ENCODE assay signal across 17 cellular contexts in genomic region chr1:71621785-71622184, GRCh38.
DNase-seq lines count a peak whose midpoint lies in the region; ATAC-seq, FAIRE-seq and TF ChIP-seq lines count a peak whose summit lies in the region.
"Had no signal": no experiment of that assay in that cellular context is flagged by ENCODE, and none has a peak within 500 bp of the region (broad histone marks: within the 10 kb centered on the region; RNA-seq: fewer than 3 reads in every experiment).

No MANE protein-coding gene starts in this region.

- no peaks in the 10 kb centered on the region for H3K9me3 ChIP-seq in H9 (ENCODE audit: control insufficient read depth, low read depth, low read length)
- H3K9me3 ChIP-seq: ascending aorta, SJCRH30, uterus had no signal

- no peak overlapping the region for H3K27ac Mint-ChIP-seq in H9
- H3K27ac Mint-ChIP-seq: activated CD4-positive, alpha-beta memory T cell treated with anti-CD3 and anti-CD28 coated beads for 36 hours; activated T-helper 2 cell treated with anti-CD3 and anti-CD28 coated beads, Interferon-gamma antibody, Interleukin-2, Interleukin-4, amounts not matched to agents 10 μg/mL and 5 μg/mL and 100 μg/mL, durations not matched to agents 14 hours and 24 hours and 36 hours had no signal

- H3K9ac ChIP-seq in H9 (ENCODE audit: extremely low read depth, insufficient read length, low read length), result no peak overlapping the region

- H3K4me1 ChIP-seq in ACC112 (ENCODE audit: control insufficient read depth, insufficient read depth, low read length, unreplicated experiment), result peaks cover 8% of the 10 kb centered on the region
- no peaks in the 10 kb centered on the region for H3K4me1 ChIP-seq in H9 (ENCODE audit: insufficient read depth, low read length)
- H3K4me1 ChIP-seq: ascending aorta, SJCRH30, uterus had no signal

- H3K23me2 ChIP-seq in H9 (ENCODE audit: insufficient read length, low read depth, low read length, poor library complexity, severe bottlenecking), result no peaks in the 10 kb centered on the region

- H3K79me1 ChIP-seq in H9 (ENCODE audit: insufficient read depth, low read depth, low read length, poor library complexity, severe bottlenecking), result no peaks in the 10 kb centered on the region

- H3K4me3 ChIP-seq in ACC112 (ENCODE audit: low read depth, low read length), result peak overlapping the region; percentile 35; the same call in 1 of the 2 replicates
- H3K4me3 ChIP-seq: ascending aorta, SJCRH30, uterus had no signal

- H3K23ac ChIP-seq in H9 (ENCODE audit: insufficient read length, low read depth, low read length), result no peak overlapping the region

- H4K5ac ChIP-seq in H9 (ENCODE audit: insufficient read length, low read depth, low read length), result no peak overlapping the region

- H2BK15ac ChIP-seq in H9 (ENCODE audit: low read depth, low read length), result no peak overlapping the region

- no CpG with 5 or more reads among the region's 1 CpG for WGBS in H9 (ENCODE audit: extremely low coverage, insufficient read length, low lambda C conversion rate)

- no peak overlapping the region for H4K8ac ChIP-seq in H9 (replicated peaks; ENCODE audit: insufficient read length, low read depth, low read length)

- no peak overlapping the region for H3K56ac ChIP-seq in H9 (ENCODE audit: insufficient read length, low read depth, low read length)

- H3K36me3 ChIP-seq in ACC112 (ENCODE audit: insufficient read depth, low read length), result no peaks in the 10 kb centered on the region
- H3K36me3 ChIP-seq: ascending aorta, SJCRH30, uterus had no signal

- H3K18ac ChIP-seq in H9 (ENCODE audit: insufficient read length, low read depth, low read length), result no peak overlapping the region

- H2AK5ac ChIP-seq in H9 (ENCODE audit: insufficient read length, low read length), result no peak overlapping the region

- no peak overlapping the region for H2BK20ac ChIP-seq in H9 (ENCODE audit: low read depth, low read length, poor library complexity, severe bottlenecking)

- H3K27me3 ChIP-seq in ACC112 (ENCODE audit: insufficient read depth, low read length) (no peaks in the 10 kb centered on the region), H9 (ENCODE audit: insufficient read depth, low read length) (no peaks in the 10 kb centered on the region)
- H3K27me3 ChIP-seq: ascending aorta, SJCRH30, uterus had no signal

- DNase-seq in H54 (ENCODE audit: insufficient read length, low spot score), result peak; percentile 9
- peak; percentile 22 for DNase-seq in glomerular visceral epithelial cell (ENCODE audit: extremely low spot score)
- DNase-seq in NCI-H345 (lab: John Stamatoyannopoulos, UW), result no peak
- no peak for DNase-seq in H9
- DNase-seq: ACHN; activated CD4-positive, alpha-beta memory T cell treated with anti-CD3 and anti-CD28 coated beads for 36 hours; foreskin melanocyte; NCI-H2081; SJCRH30; stimulated activated naive CD4-positive, alpha-beta T cell treated with Interleukin-2 at 50 U/mL for 16 hours; uterus had no signal

- no peaks in the 10 kb centered on the region for H3K27me3 Mint-ChIP-seq in H9 (ENCODE audit: low read depth)
- H3K27me3 Mint-ChIP-seq: activated CD4-positive, alpha-beta memory T cell treated with anti-CD3 and anti-CD28 coated beads for 36 hours had no signal

- H3K27ac ChIP-seq in ACC112 (ENCODE audit: low read depth, low read length) (peak overlapping the region; percentile 18; the same call in 1 of the 2 replicates), H9 (ENCODE audit: insufficient read length, low read depth, low read length) (no peak overlapping the region)
- H3K27ac ChIP-seq: ascending aorta, SJCRH30, uterus had no signal

- no peak for TF ChIP-seq POLR2A in H54 (IDR thresholded peaks at IDR 0.05; ENCODE audit: low read depth, low read length)

- no peak overlapping the region for H3K4me3 Mint-ChIP-seq in H9
- H3K4me3 Mint-ChIP-seq: activated CD4-positive, alpha-beta memory T cell treated with anti-CD3 and anti-CD28 coated beads for 36 hours had no signal

- H3K14ac ChIP-seq in H9 (ENCODE audit: insufficient read depth, low read length), result no peak overlapping the region

- FAIRE-seq in H54 (lab: Jason Lieb, UNC), result peak; percentile 96

- H3K79me2 ChIP-seq in ACC112 (ENCODE audit: control insufficient read depth, insufficient read depth, low read length, unreplicated experiment) (no peaks in the 10 kb centered on the region), H9 (ENCODE audit: insufficient read depth, low read length) (no peaks in the 10 kb centered on the region)

- no peak overlapping the region for H3K4me2 ChIP-seq in H9 (ENCODE audit: insufficient read depth, insufficient read length, low read length)

- H2BK12ac ChIP-seq in H9 (ENCODE audit: insufficient read length, low read depth, low read length), result no peak overlapping the region

- H2AFZ ChIP-seq in ACC112 (ENCODE audit: low read length, unreplicated experiment) (no peak overlapping the region), H9 (ENCODE audit: low read length) (no peak overlapping the region)

- H3K9me3 Mint-ChIP-seq in H9, result peaks cover 0 to 4% of the 10 kb centered on the region in 2 experiments; a peak in 1 of 5 replicates
- H3K9me3 Mint-ChIP-seq: activated T-helper 2 cell treated with anti-CD3 and anti-CD28 coated beads, Interferon-gamma antibody, Interleukin-2, Interleukin-4, amounts not matched to agents 10 μg/mL and 5 μg/mL and 100 μg/mL, durations not matched to agents 14 hours and 24 hours and 36 hours had no signal

- H3T11ph ChIP-seq in H9 (ENCODE audit: low read length), result no peak overlapping the region

- no peak for TF ChIP-seq CTCF in H9 (conservative IDR thresholded peaks at IDR 0.05)

- no peak overlapping the region for H2BK5ac ChIP-seq in H9 (ENCODE audit: insufficient read length, low read length)

- no peak overlapping the region for H3K4ac ChIP-seq in H9 (ENCODE audit: low read depth, low read length)

- no peak overlapping the region for H2BK120ac ChIP-seq in H9 (ENCODE audit: low read depth, low read length, poor library complexity, severe bottlenecking)

- H3K36me3 Mint-ChIP-seq in H9 (ENCODE audit: insufficient read depth in 1 of 3, low read depth in 3 of 3), result 0 out of 7 replicates have a peak, but pooled peaks cover 0 to 3% (median 0%) of the 10 kb centered on the region in 3 experiments
- H3K36me3 Mint-ChIP-seq: activated CD4-positive, alpha-beta memory T cell treated with anti-CD3 and anti-CD28 coated beads for 36 hours had no signal

- H4K20me1 ChIP-seq in H9 (ENCODE audit: control insufficient read depth, insufficient read depth, insufficient read length), result no peaks in the 10 kb centered on the region

- no peak; the same call in 2 of the 3 replicates for ATAC-seq in SK-N-SH treated with all-trans-retinoic acid at 6 μM for 48 hours
- ATAC-seq in GM18870 (IDR thresholded peaks at IDR 0.05; ENCODE audit: unreplicated experiment), result no peak
- no peak for ATAC-seq in HG03354 (IDR thresholded peaks at IDR 0.05; ENCODE audit: poor library complexity, severe bottlenecking, unreplicated experiment)

- no peak overlapping the region for H4K91ac ChIP-seq in H9 (ENCODE audit: insufficient read length, low read depth, low read length)

- H3K4me1 Mint-ChIP-seq in H9, result 0 out of 4 replicates have a peak, but pooled peaks cover 0 to 5% of the 10 kb centered on the region in 2 experiments

TF ChIP-seq in SK-N-SH treated with all-trans-retinoic acid at 6 μM for 48 hours, 23 proteins besides CTCF, POLR2A, EP300 and RAD21:
- no peak for TF ChIP-seq GLIS3 (CRISPR knock-in tag; IDR thresholded peaks at IDR 0.05)
- TF ChIP-seq ZC3H10 (CRISPR knock-in tag; IDR thresholded peaks at IDR 0.05), result peak; percentile 75
- TF ChIP-seq ZFP30 (CRISPR knock-in tag; IDR thresholded peaks at IDR 0.05), result no peak
- no peak for TF ChIP-seq ISL1 (CRISPR knock-in tag; IDR thresholded peaks at IDR 0.05)

Comparison
In these comparisons a context has a peak if more than half of its experiments do, and no peak if none do; other contexts are left out.
1. DNase-seq: peak in H54 (single experiment) and glomerular visceral epithelial cell (single experiment); none in NCI-H345 (single experiment) and H9 (single experiment).